Comparison of ENCODE assay signal across 17 cellular contexts in the genomic region with DNA sequence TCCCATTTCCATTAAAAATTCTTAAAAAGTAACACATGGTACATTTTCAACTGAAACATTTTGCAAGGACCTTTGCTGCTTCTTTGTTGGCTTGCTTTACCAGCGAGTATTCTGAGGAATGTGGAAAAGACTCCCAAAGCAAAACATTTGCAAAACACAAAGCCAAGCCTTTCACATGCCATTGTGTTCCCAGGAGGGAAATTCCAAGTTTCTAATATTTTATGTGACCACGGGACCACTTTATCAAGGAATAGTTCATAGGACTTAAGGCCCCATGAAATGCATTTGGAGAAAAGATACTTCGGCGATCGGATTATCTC. TPM values are rescaled to one million over a fixed set of nuclear protein-coding genes. Genes with fewer than 3 reads are reported as not detected.
DNase-seq lines count a peak whose midpoint lies in the region; ATAC-seq and TF ChIP-seq lines count a peak whose summit lies in the region.
"Had no signal": no experiment of that assay in that cellular context is flagged by ENCODE, and none has a peak within 500 bp of the region (broad histone marks: within the 10 kb centered on the region; RNA-seq: fewer than 3 reads in every experiment).

No MANE protein-coding gene starts in this region.

- H4K20me1 ChIP-seq in Karpas-422 (ENCODE audit: insufficient read depth, low read depth, low read length): no peaks in the 10 kb centered on the region

- H3K4me1 ChIP-seq in right cardiac atrium (ENCODE audit: control insufficient read depth, insufficient read depth, low read length) (no peaks in the 10 kb centered on the region), subcutaneous abdominal adipose tissue (ENCODE audit: control insufficient read depth in 5 of 5, insufficient read depth in 5 of 5, low read length in 5 of 5) (peaks cover 9 to 34% (median 29%) of the 10 kb centered on the region in 5 donors), Karpas-422 (ENCODE audit: low read length) (peaks cover 3% of the 10 kb centered on the region; the same call in 1 of the 2 replicates)
- H3K4me1 ChIP-seq: parathyroid adenoma had no signal

- intact Hi-C loops in right cardiac atrium (cut with DNase I): no loop called here

- no peak overlapping the region for H3K4me3 ChIP-seq in brain microvascular endothelial cell (ENCODE audit: low read depth, low read length)
- H3K4me3 ChIP-seq in right cardiac atrium (ENCODE audit: low read length): no peak overlapping the region
- H3K4me3 ChIP-seq in subcutaneous abdominal adipose tissue (ENCODE audit: low read depth in 1 of 5, low read length in 5 of 5): peak overlapping the region in 1 of 5 donors; percentile 27
- H3K4me3 ChIP-seq in Karpas-422 (ENCODE audit: low read length): no peak overlapping the region

- H3K4me2 ChIP-seq in Karpas-422 (ENCODE audit: low read depth, low read length, poor library complexity, severe bottlenecking): no peak overlapping the region
- H3K4me2 ChIP-seq: KMS-11 had no signal

- H3K9me3 ChIP-seq in right cardiac atrium (ENCODE audit: control insufficient read depth, low read length): no peaks in the 10 kb centered on the region
- peaks cover 0 to 5% (median 0%) of the 10 kb centered on the region in 5 donors for H3K9me3 ChIP-seq in subcutaneous abdominal adipose tissue (ENCODE audit: control insufficient read depth in 5 of 5, low read length in 5 of 5)
- H3K9me3 ChIP-seq in Karpas-422 (ENCODE audit: low read length): 0 out of 2 replicates have a peak, but pooled peaks cover 3% of the 10 kb centered on the region

- 49% methylated on average over 5 of the region's 5 CpGs for WGBS in right cardiac atrium

- in situ Hi-C loops in brain microvascular endothelial cell (cut with HindIII; ENCODE audit: low pct_ligation_motif_present, low sequenced_read_pairs): no loop called here

- peak; percentile 20 to 56 for ATAC-seq in right cardiac atrium

- H3K9me2 ChIP-seq in Karpas-422 (replicated peaks; ENCODE audit: insufficient read depth, low read length): no peaks in the 10 kb centered on the region

- no peaks in the 10 kb centered on the region for H3K79me2 ChIP-seq in Karpas-422 (ENCODE audit: low read length)
- H3K79me2 ChIP-seq: parathyroid adenoma had no signal

- H3K9ac ChIP-seq in subcutaneous abdominal adipose tissue (ENCODE audit: low read length in 5 of 5): peak overlapping the region in 2 of 5 donors; percentile 56
- no peak overlapping the region for H3K9ac ChIP-seq in Karpas-422 (ENCODE audit: low read length)
- H3K9ac ChIP-seq: KMS-11, parathyroid adenoma had no signal

- H3K27me3 ChIP-seq in brain microvascular endothelial cell (replicated peaks) (no peaks in the 10 kb centered on the region), right cardiac atrium (ENCODE audit: control insufficient read depth, insufficient read depth) (no peaks in the 10 kb centered on the region), subcutaneous abdominal adipose tissue (ENCODE audit: control insufficient read depth in 5 of 5, insufficient read depth in 4 of 5, low read length in 5 of 5) (no peaks in the 10 kb centered on the region), Karpas-422 (ENCODE audit: low read length) (no peaks in the 10 kb centered on the region)

- H3K27ac ChIP-seq in brain microvascular endothelial cell (no peak overlapping the region), right cardiac atrium (ENCODE audit: low read length) (no peak overlapping the region), subcutaneous abdominal adipose tissue (ENCODE audit: low read depth, low read length) (peak overlapping the region; percentile 77), Karpas-422 (ENCODE audit: low read length) (no peak overlapping the region)
- H3K27ac ChIP-seq: KMS-11, parathyroid adenoma, VCaP had no signal

- TF ChIP-seq CTCF in brain microvascular endothelial cell (IDR thresholded peaks at IDR 0.05; ENCODE audit: low read depth, low read length, missing control alignments): no peak

- no peaks in the 10 kb centered on the region for H3K36me3 ChIP-seq in brain microvascular endothelial cell (replicated peaks)
- H3K36me3 ChIP-seq in subcutaneous abdominal adipose tissue (ENCODE audit: control insufficient read depth in 5 of 5, insufficient read depth in 5 of 5, low read length in 5 of 5): no peaks in the 10 kb centered on the region
- no peaks in the 10 kb centered on the region for H3K36me3 ChIP-seq in Karpas-422 (ENCODE audit: insufficient read depth, low read length)

- DNase-seq in GM04504 (ENCODE audit: low read depth) (peak; percentile 77), brain microvascular endothelial cell (peak; percentile 33), right cardiac atrium (no peak), Karpas-422 (no peak), GM19240 (ENCODE audit: insufficient read length, low spot score) (no peak), RPMI8226 (no peak)
- DNase-seq: activated gamma-delta T cell; CD4-positive, alpha-beta memory T cell; immature natural killer cell; NCI-H1436; NCI-H345; stimulated activated CD4-positive, alpha-beta T cell treated with anti-CD3 and anti-CD28 coated beads, Interleukin-2, amount 100 ng/mL, for 24 hours; trophoblast cell had no signal

- no peak overlapping the region for H2AFZ ChIP-seq in Karpas-422 (ENCODE audit: low read length)
- H2AFZ ChIP-seq: parathyroid adenoma had no signal

RNA-seq across cellular contexts. Expression of gene CYP27C1, which starts 26.2 kb away (rescaled TPM):
- total RNA-seq in right cardiac atrium: under 1 TPM; 0.18 to 0.29 (median 0.24) TPM
- polyA plus RNA-seq in right cardiac atrium: 0.20 TPM
- total RNA-seq in Karpas-422 (2014; rRNA removed; shearing (Covaris generic); ENCODE audit: low replicate concordance): not detected in 2 replicates
- total RNA-seq: CD4-positive, alpha-beta memory T cell had no signal
- polyA plus RNA-seq: CD4-positive, alpha-beta memory T cell; immature natural killer cell had no signal

Comparison
In these comparisons a context has a peak if more than half of its experiments do, and no peak if none do; other contexts are left out.
1. DNase-seq: peak in GM04504 (single experiment) and brain microvascular endothelial cell (single experiment); none in right cardiac atrium (0 of 3), Karpas-422 (single experiment), GM19240 (single experiment) and RPMI8226 (single experiment).